Comparison of ENCODE assay signal across 24 cellular contexts in genomic region chr17:49819118-49819517, GRCh38. TPM values are rescaled to one million over a fixed set of nuclear protein-coding genes. Genes with fewer than 3 reads are reported as not detected.
A peak's percentile ranks its signal among the peaks of the same experiment; 100 is the strongest.
DNase-seq lines count a peak whose midpoint lies in the region; ATAC-seq and TF ChIP-seq lines count a peak whose summit lies in the region.
"Had no signal": no experiment of that assay in that cellular context is flagged by ENCODE, and none has a peak within 500 bp of the region (broad histone marks: within the 10 kb centered on the region; RNA-seq: fewer than 3 reads in every experiment).

No MANE protein-coding gene starts in this region.

- CTCF ChIA-PET in MCF 10A (lab: Yijun Ruan, JAX): no interaction called here

- no peaks in the 10 kb centered on the region for H3K9me3 Mint-ChIP-seq in activated T-helper 1 cell treated with anti-CD3 and anti-CD28 coated beads, Interleukin-12 subunit alpha, Interleukin-12 subunit beta, Interleukin-2, Interleukin-4 antibody, amounts not matched to agents 30 ng/mL and 10 ng/mL and 1 ng/mL, durations not matched to agents 14 hours and 24 hours and 36 hours
- H3K9me3 Mint-ChIP-seq in MCF 10A (ENCODE audit: unreplicated experiment): no peaks in the 10 kb centered on the region
- H3K9me3 Mint-ChIP-seq: mesothelial cell of epicardium had no signal

- TF ChIP-seq CTCF in DND-41 (IDR thresholded peaks at IDR 0.05; ENCODE audit: borderline replicate concordance, extremely low read depth, low read length, poor library complexity, severe bottlenecking) (no peak), MCF 10A (IDR thresholded peaks at IDR 0.05; ENCODE audit: unreplicated experiment) (no peak)

- peaks cover 18% of the 10 kb centered on the region for H3K79me2 ChIP-seq in DND-41 (ENCODE audit: insufficient read depth, low read length)

- H3K9ac ChIP-seq in DND-41 (ENCODE audit: low read depth, low read length): no peak overlapping the region
- 0 out of 2 replicates have a peak overlapping the region, but pooled peaks have one; percentile 24 for H3K9ac ChIP-seq in iPS-20b (ENCODE audit: low read depth, low read length)

- BruUV-seq in MCF 10A (replicated peaks; lab: Mats Ljungman, UMichigan): no TSS peak

- no peak overlapping the region for H3K4me3 Mint-ChIP-seq in activated T-helper 1 cell treated with anti-CD3 and anti-CD28 coated beads, Interleukin-12 subunit alpha, Interleukin-12 subunit beta, Interleukin-2, Interleukin-4 antibody, amounts not matched to agents 30 ng/mL and 10 ng/mL and 1 ng/mL, durations not matched to agents 14 hours and 24 hours and 36 hours
- no peak overlapping the region for H3K4me3 Mint-ChIP-seq in MCF 10A (ENCODE audit: unreplicated experiment)
- H3K4me3 Mint-ChIP-seq: mesothelial cell of epicardium had no signal

- H3K36me3 ChIP-seq in DND-41 (ENCODE audit: insufficient read depth, low read length): peaks cover 100% of the 10 kb centered on the region
- H3K36me3 ChIP-seq in iPS-20b (ENCODE audit: insufficient read depth, low read depth, low read length): peaks cover 72% of the 10 kb centered on the region

- no peak overlapping the region for H2AFZ ChIP-seq in DND-41 (ENCODE audit: low read depth, low read length)

- peak overlapping the region; percentile 40; the same call in 1 of the 2 replicates for H3K27ac ChIP-seq in DND-41 (ENCODE audit: low read length)
- H3K27ac ChIP-seq in iPS-20b (ENCODE audit: low read length): no peak overlapping the region
- H3K27ac ChIP-seq: neutrophil, SJSA1 had no signal

- no peaks in the 10 kb centered on the region for H3K27me3 ChIP-seq in DND-41 (ENCODE audit: insufficient read depth, low read length, poor library complexity)
- H3K27me3 ChIP-seq in iPS-20b (ENCODE audit: insufficient read depth, low read length): no peaks in the 10 kb centered on the region
- H3K27me3 ChIP-seq: neutrophil, SJSA1 had no signal

- H3K4me2 ChIP-seq in DND-41 (ENCODE audit: insufficient read depth, low read length): no peak overlapping the region

- peak; percentile 32 to 63 for ATAC-seq in activated CD4-positive, CD25-positive, alpha-beta regulatory T cell treated with anti-CD3 and anti-CD28 coated beads, Interleukin-2, amount 50 U/mL, for 24 hours
- ATAC-seq in DND-41 (ENCODE audit: insufficient read depth, low read depth) (no peak), GM21526 (IDR thresholded peaks at IDR 0.05; ENCODE audit: low FRiP score, unreplicated experiment) (no peak)
- ATAC-seq: left colon; stimulated activated naive CD8-positive, alpha-beta T cell treated with anti-CD3 and anti-CD28 coated beads, Interleukin-15, Interleukin-2, amounts not matched to agents 100 U/mL and 50 U/mL, for 24 hours had no signal

- H3K4me3 ChIP-seq in DND-41 (ENCODE audit: low read depth in 1 of 2, low read length in 2 of 2) (no peak overlapping the region), iPS-20b (ENCODE audit: low read length) (no peak overlapping the region)
- H3K4me3 ChIP-seq: HAP-1, SJSA1 had no signal

- intact Hi-C loops in activated T-helper 1 cell treated with anti-CD3 and anti-CD28 coated beads, Interleukin-12 subunit alpha, Interleukin-12 subunit beta, Interleukin-2, Interleukin-4 antibody, amounts not matched to agents 30 ng/mL and 10 ng/mL and 1 ng/mL, durations not matched to agents 14 hours and 24 hours and 36 hours (cut with micrococcal nuclease): no loop called here
- intact Hi-C loops in MCF 10A (cut with micrococcal nuclease): no loop called here

- H3K9me3 ChIP-seq in DND-41 (ENCODE audit: insufficient read depth, low read length, severe bottlenecking) (no peaks in the 10 kb centered on the region), iPS-20b (ENCODE audit: insufficient read depth, low read depth, low read length) (no peaks in the 10 kb centered on the region)
- H3K9me3 ChIP-seq: HAP-1, neutrophil, SJSA1 had no signal

- peaks cover 53% of the 10 kb centered on the region for H3K36me3 Mint-ChIP-seq in activated T-helper 1 cell treated with anti-CD3 and anti-CD28 coated beads, Interleukin-12 subunit alpha, Interleukin-12 subunit beta, Interleukin-2, Interleukin-4 antibody, amounts not matched to agents 30 ng/mL and 10 ng/mL and 1 ng/mL, durations not matched to agents 14 hours and 24 hours and 36 hours (ENCODE audit: low read depth)
- H3K36me3 Mint-ChIP-seq in MCF 10A (ENCODE audit: insufficient read depth, unreplicated experiment): peaks cover 76% of the 10 kb centered on the region

- H4K20me1 ChIP-seq in DND-41 (ENCODE audit: insufficient read depth, low read length): peaks cover 40% of the 10 kb centered on the region

- peak overlapping the region; percentile 51 for H3K27ac Mint-ChIP-seq in activated T-helper 1 cell treated with anti-CD3 and anti-CD28 coated beads, Interleukin-12 subunit alpha, Interleukin-12 subunit beta, Interleukin-2, Interleukin-4 antibody, amounts not matched to agents 30 ng/mL and 10 ng/mL and 1 ng/mL, durations not matched to agents 14 hours and 24 hours and 36 hours
- H3K27ac Mint-ChIP-seq in MCF 10A (ENCODE audit: low read depth, unreplicated experiment): no peak overlapping the region
- H3K27ac Mint-ChIP-seq: mesothelial cell of epicardium had no signal

- DNase-seq in activated CD4-positive, CD25-positive, alpha-beta regulatory T cell treated with anti-CD3 and anti-CD28 coated beads, Interleukin-2, amount 50 U/mL, for 72 hours: no peak
- no peak for DNase-seq in DND-41
- no peak for DNase-seq in activated T-helper 1 cell treated with anti-CD3 and anti-CD28 coated beads, Interleukin-12 subunit alpha, Interleukin-12 subunit beta, Interleukin-2, Interleukin-4 antibody, amounts not matched to agents 30 ng/mL and 10 ng/mL and 1 ng/mL, durations not matched to agents 14 hours and 24 hours and 36 hours (ENCODE audit: low spot score)
- DNase-seq in activated gamma-delta T cell treated with Interleukin-2 at 50 U/mL for 16 hours: no peak
- DNase-seq in MCF 10A (ENCODE audit: unreplicated experiment): no peak
- DNase-seq: 8988T; amygdala; Karpas-422; left colon; NCI-H1417; NCI-H2171; NCI-H774; retina; stimulated activated naive CD8-positive, alpha-beta T cell treated with anti-CD3 and anti-CD28 coated beads, Interleukin-15, Interleukin-2, amounts not matched to agents 100 U/mL and 50 U/mL, for 24 hours had no signal

- POLR2A ChIA-PET in MCF 10A (lab: Yijun Ruan, JAX): no interaction called here

- peaks cover 57% of the 10 kb centered on the region for H3K4me1 Mint-ChIP-seq in activated T-helper 1 cell treated with anti-CD3 and anti-CD28 coated beads, Interleukin-12 subunit alpha, Interleukin-12 subunit beta, Interleukin-2, Interleukin-4 antibody, amounts not matched to agents 30 ng/mL and 10 ng/mL and 1 ng/mL, durations not matched to agents 14 hours and 24 hours and 36 hours (ENCODE audit: low read depth)
- no peaks in the 10 kb centered on the region for H3K4me1 Mint-ChIP-seq in MCF 10A (ENCODE audit: insufficient read depth, unreplicated experiment)

- H3K27me3 Mint-ChIP-seq in activated T-helper 1 cell treated with anti-CD3 and anti-CD28 coated beads, Interleukin-12 subunit alpha, Interleukin-12 subunit beta, Interleukin-2, Interleukin-4 antibody, amounts not matched to agents 30 ng/mL and 10 ng/mL and 1 ng/mL, durations not matched to agents 14 hours and 24 hours and 36 hours (ENCODE audit: insufficient read depth): no peaks in the 10 kb centered on the region
- no peaks in the 10 kb centered on the region for H3K27me3 Mint-ChIP-seq in MCF 10A (ENCODE audit: insufficient read depth, unreplicated experiment)

- H3K4me1 ChIP-seq in DND-41 (ENCODE audit: insufficient read depth, low read length) (peaks cover 21% of the 10 kb centered on the region), iPS-20b (ENCODE audit: insufficient read depth, low read length) (peaks cover 35% of the 10 kb centered on the region; the same call in 1 of the 2 replicates)

RNA-seq across cellular contexts. Expression of gene TAC4, which starts 28.8 kb away (rescaled TPM):
- total RNA-seq in activated T-helper 1 cell treated with anti-CD3 and anti-CD28 coated beads, Interleukin-12 subunit alpha, Interleukin-12 subunit beta, Interleukin-2, Interleukin-4 antibody, amounts not matched to agents 30 ng/mL and 10 ng/mL and 1 ng/mL, durations not matched to agents 14 hours and 24 hours and 36 hours: not detected in 2 replicates
- total RNA-seq in MCF 10A (2022): not detected in 2 replicates
- total RNA-seq: cerebellum, fibroblast of villous mesenchyme, left colon, mesothelial cell of epicardium, PC-3, SJSA1 had no signal

RNA-seq across cellular contexts. Expression of gene KAT7, which starts 30.6 kb away (rescaled TPM):
- 68.5 and 71.1 TPM in 2 replicates for total RNA-seq in activated T-helper 1 cell treated with anti-CD3 and anti-CD28 coated beads, Interleukin-12 subunit alpha, Interleukin-12 subunit beta, Interleukin-2, Interleukin-4 antibody, amounts not matched to agents 30 ng/mL and 10 ng/mL and 1 ng/mL, durations not matched to agents 14 hours and 24 hours and 36 hours
- 45.1 and 53.7 TPM in 2 replicates for total RNA-seq in MCF 10A (2022)

RNA-seq across cellular contexts. Expression of gene FAM117A, which starts 55.2 kb away (rescaled TPM):
- 13.9 and 14.8 TPM in 2 replicates for total RNA-seq in activated T-helper 1 cell treated with anti-CD3 and anti-CD28 coated beads, Interleukin-12 subunit alpha, Interleukin-12 subunit beta, Interleukin-2, Interleukin-4 antibody, amounts not matched to agents 30 ng/mL and 10 ng/mL and 1 ng/mL, durations not matched to agents 14 hours and 24 hours and 36 hours
- 2.0 and 5.0 TPM in 2 replicates for total RNA-seq in MCF 10A (2022)

Comparison
In these comparisons a context has a peak if more than half of its experiments do, and no peak if none do; other contexts are left out.
1. ATAC-seq: peak in activated CD4-positive, CD25-positive, alpha-beta regulatory T cell treated with anti-CD3 and anti-CD28 coated beads, Interleukin-2, amount 50 U/mL, for 24 hours (2 of 2); none in DND-41 (single experiment) and GM21526 (single experiment).